Comparison of ENCODE assay signal across 13 cellular contexts in the genomic region with DNA sequence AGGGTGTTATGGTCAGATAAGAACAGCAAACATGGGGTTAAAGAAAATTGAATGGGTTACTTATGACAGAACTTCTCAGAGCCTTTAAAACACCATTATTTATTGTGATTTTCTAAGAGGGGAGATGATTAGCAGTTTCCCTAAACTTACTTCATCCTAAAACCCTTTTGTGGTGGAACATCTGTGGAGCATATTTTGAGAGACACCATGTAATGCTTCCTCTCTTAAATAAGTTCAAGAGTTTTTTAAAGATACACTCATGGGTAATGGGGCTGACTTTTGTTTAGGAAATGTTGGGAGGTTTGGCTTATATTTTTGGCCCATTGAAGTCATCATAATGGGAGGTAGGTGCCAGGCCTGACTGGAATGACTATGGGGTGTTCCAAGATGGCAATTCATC. TPM values are rescaled to one million over a fixed set of nuclear protein-coding genes. Genes with fewer than 3 reads are reported as not detected.
DNase-seq lines count a peak whose midpoint lies in the region; ATAC-seq and TF ChIP-seq lines count a peak whose summit lies in the region.
"Had no signal": no experiment of that assay in that cellular context is flagged by ENCODE, and none has a peak within 500 bp of the region (broad histone marks: within the 10 kb centered on the region; RNA-seq: fewer than 3 reads in every experiment).

No MANE protein-coding gene starts in this region.

- H3K4me3 ChIP-seq in suprapubic skin = no peak overlapping the region
- H3K4me3 ChIP-seq: dorsolateral prefrontal cortex, gastrocnemius medialis had no signal

- no peaks in the 10 kb centered on the region for H3K27me3 ChIP-seq in suprapubic skin
- H3K27me3 ChIP-seq: dorsolateral prefrontal cortex, gastrocnemius medialis had no signal

- no peak for TF ChIP-seq POLR2A in suprapubic skin (IDR thresholded peaks at IDR 0.05)

- peaks cover 95% of the 10 kb centered on the region for H3K4me1 ChIP-seq in suprapubic skin

- H3K4me1 Mint-ChIP-seq in activated T-cell treated with anti-CD3 and anti-CD28 coated beads, Interleukin-2, amount 50 U/mL, for 24 hours (ENCODE audit: low read depth) = peaks cover 95% of the 10 kb centered on the region
- peaks cover 76% of the 10 kb centered on the region for H3K4me1 Mint-ChIP-seq in T-helper 17 cell

- no peak for TF ChIP-seq EP300 in suprapubic skin (IDR thresholded peaks at IDR 0.05)

- H3K27ac ChIP-seq in suprapubic skin = peak overlapping the region; percentile 84

- H3K9me3 Mint-ChIP-seq in activated T-cell treated with anti-CD3 and anti-CD28 coated beads, Interleukin-2, amount 50 U/mL, for 24 hours = no peaks in the 10 kb centered on the region
- H3K9me3 Mint-ChIP-seq: nephron progenitor cell had no signal

- peaks cover 6% of the 10 kb centered on the region for H3K36me3 Mint-ChIP-seq in activated T-cell treated with anti-CD3 and anti-CD28 coated beads, Interleukin-2, amount 50 U/mL, for 24 hours (ENCODE audit: low read depth)
- H3K36me3 Mint-ChIP-seq in T-helper 17 cell (ENCODE audit: low read depth) = no peaks in the 10 kb centered on the region

- DNase-seq in activated T-cell treated with anti-CD3 and anti-CD28 coated beads, Interleukin-2, amount 50 U/mL, for 24 hours = no peak
- no peak for DNase-seq in activated T-cell treated with anti-CD3 and anti-CD28 coated beads, Interleukin-2, amount 50 U/mL, for 1 hour
- no peak for DNase-seq in T-helper 17 cell
- DNase-seq in fibroblast of peridontal ligament (ENCODE audit: extremely low read depth) = peak; percentile 74
- no peak for DNase-seq in suprapubic skin (ENCODE audit: low spot score in 2 of 2)
- DNase-seq in Ammon's horn (ENCODE audit: low spot score) = no peak
- DNase-seq: dorsolateral prefrontal cortex, gastrocnemius medialis, NCI-H1930, NCI-H82, nephron progenitor cell had no signal

- no peaks in the 10 kb centered on the region for H3K27me3 Mint-ChIP-seq in activated T-cell treated with anti-CD3 and anti-CD28 coated beads, Interleukin-2, amount 50 U/mL, for 24 hours
- H3K27me3 Mint-ChIP-seq in T-helper 17 cell = no peaks in the 10 kb centered on the region

- no peaks in the 10 kb centered on the region for H3K36me3 ChIP-seq in suprapubic skin
- H3K36me3 ChIP-seq: gastrocnemius medialis had no signal

- H3K4me3 Mint-ChIP-seq in activated T-cell treated with anti-CD3 and anti-CD28 coated beads, Interleukin-2, amount 50 U/mL, for 24 hours = no peak overlapping the region
- peak overlapping the region; percentile 41 for H3K4me3 Mint-ChIP-seq in T-helper 17 cell
- H3K4me3 Mint-ChIP-seq: nephron progenitor cell had no signal

- TF ChIP-seq CTCF in suprapubic skin (IDR thresholded peaks at IDR 0.05) = no peak

- H3K27ac Mint-ChIP-seq in activated T-cell treated with anti-CD3 and anti-CD28 coated beads, Interleukin-2, amount 50 U/mL, for 24 hours = peak overlapping the region; percentile 97
- H3K27ac Mint-ChIP-seq in T-helper 17 cell = peak overlapping the region; percentile 100
- H3K27ac Mint-ChIP-seq: nephron progenitor cell had no signal

- no peak for ATAC-seq in T-helper 17 cell
- ATAC-seq in GM18907 (IDR thresholded peaks at IDR 0.05; ENCODE audit: unreplicated experiment) = no peak
- no peak for ATAC-seq in HG02884 (IDR thresholded peaks at IDR 0.05; ENCODE audit: unreplicated experiment)
- ATAC-seq: gastrocnemius medialis had no signal

- H3K9me3 ChIP-seq in T-helper 17 cell (ENCODE audit: control insufficient read depth, low read length, poor library complexity, severe bottlenecking) (no peaks in the 10 kb centered on the region), suprapubic skin (no peaks in the 10 kb centered on the region)
- H3K9me3 ChIP-seq: gastrocnemius medialis had no signal

RNA-seq across cellular contexts. Expression of a gene that starts 8.4 kb away (rescaled TPM):
- total RNA-seq in T-helper 17 cell (100 to 1,000 TPM; 307 TPM), suprapubic skin (100 to 1,000 TPM; 243 to 594 (median 293) TPM)

RNA-seq across cellular contexts. Expression of a gene that starts 55.6 kb away (rescaled TPM):
- 10 to 100 TPM; 30.8 to 36.4 TPM for total RNA-seq in T-helper 17 cell
- 10 to 100 TPM in 2 of 4 donors, 1 to 10 TPM in 2; 6.5 to 14.0 (median 10.3) TPM for total RNA-seq in suprapubic skin

RNA-seq across cellular contexts. Expression of a gene that starts 56.0 kb away (rescaled TPM):
- total RNA-seq in T-helper 17 cell (10 to 100 TPM; 68.0 to 71.1 TPM), suprapubic skin (10 to 100 TPM; 33.8 to 80.8 (median 40.8) TPM)
